ENCODE assay signal across 4 cellular contexts in the genomic region with DNA sequence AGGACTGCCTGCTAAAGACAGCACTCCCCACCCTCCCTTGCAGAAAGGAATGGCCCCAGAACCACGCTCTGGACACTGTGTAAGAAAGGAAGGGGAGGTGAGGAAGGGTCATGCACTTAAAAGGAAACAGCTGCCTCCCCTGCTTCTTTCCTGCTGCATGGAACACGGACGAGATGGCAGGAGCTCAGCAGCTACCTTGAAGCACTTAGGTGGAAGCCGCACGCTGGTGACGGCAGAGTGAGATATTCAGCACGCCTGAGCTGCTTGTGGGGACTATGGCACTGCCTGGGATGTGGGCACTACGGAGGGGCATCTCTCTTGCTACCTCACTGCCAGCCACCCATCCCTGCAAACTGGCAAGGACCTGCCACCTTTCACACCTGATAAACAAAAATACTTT.
TF ChIP-seq lines count a peak whose summit lies in the region.

No MANE protein-coding gene starts in this region.

TF ChIP-seq in SK-N-SH, 30 proteins besides CTCF, POLR2A, EP300 and RAD21:
- TF ChIP-seq GATA2 (CRISPR knock-in tag; IDR thresholded peaks at IDR 0.05) (no peak), RXRA (IDR thresholded peaks at IDR 0.05; ENCODE audit: borderline replicate concordance, low read depth) (no peak), RCOR1 (IDR thresholded peaks at IDR 0.05; ENCODE audit: low read length) (no peak), NRF1 (IDR thresholded peaks at IDR 0.05; ENCODE audit: low read depth, low read length) (no peak), FOXJ3 (CRISPR knock-in tag; IDR thresholded peaks at IDR 0.05) (no peak), POLR2AphosphoS5 (IDR thresholded peaks at IDR 0.05; ENCODE audit: low read depth, low read length) (no peak)
- TF ChIP-seq, protein P1, sequence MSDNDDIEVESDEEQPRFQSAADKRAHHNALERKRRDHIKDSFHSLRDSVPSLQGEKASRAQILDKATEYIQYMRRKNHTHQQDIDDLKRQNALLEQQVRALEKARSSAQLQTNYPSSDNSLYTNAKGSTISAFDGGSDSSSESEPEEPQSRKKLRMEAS (IDR thresholded peaks at IDR 0.05; ENCODE audit: low read depth) = no peak
- TF ChIP-seq, protein P2, sequence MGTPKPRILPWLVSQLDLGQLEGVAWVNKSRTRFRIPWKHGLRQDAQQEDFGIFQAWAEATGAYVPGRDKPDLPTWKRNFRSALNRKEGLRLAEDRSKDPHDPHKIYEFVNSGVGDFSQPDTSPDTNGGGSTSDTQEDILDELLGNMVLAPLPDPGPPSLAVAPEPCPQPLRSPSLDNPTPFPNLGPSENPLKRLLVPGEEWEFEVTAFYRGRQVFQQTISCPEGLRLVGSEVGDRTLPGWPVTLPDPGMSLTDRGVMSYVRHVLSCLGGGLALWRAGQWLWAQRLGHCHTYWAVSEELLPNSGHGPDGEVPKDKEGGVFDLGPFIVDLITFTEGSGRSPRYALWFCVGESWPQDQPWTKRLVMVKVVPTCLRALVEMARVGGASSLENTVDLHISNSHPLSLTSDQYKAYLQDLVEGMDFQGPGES (IDR thresholded peaks at IDR 0.05; ENCODE audit: low read depth, low read length) = no peak
- TF ChIP-seq, protein P3, sequence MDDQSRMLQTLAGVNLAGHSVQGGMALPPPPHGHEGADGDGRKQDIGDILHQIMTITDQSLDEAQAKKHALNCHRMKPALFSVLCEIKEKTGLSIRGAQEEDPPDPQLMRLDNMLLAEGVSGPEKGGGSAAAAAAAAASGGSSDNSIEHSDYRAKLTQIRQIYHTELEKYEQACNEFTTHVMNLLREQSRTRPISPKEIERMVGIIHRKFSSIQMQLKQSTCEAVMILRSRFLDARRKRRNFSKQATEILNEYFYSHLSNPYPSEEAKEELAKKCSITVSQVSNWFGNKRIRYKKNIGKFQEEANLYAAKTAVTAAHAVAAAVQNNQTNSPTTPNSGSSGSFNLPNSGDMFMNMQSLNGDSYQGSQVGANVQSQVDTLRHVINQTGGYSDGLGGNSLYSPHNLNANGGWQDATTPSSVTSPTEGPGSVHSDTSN (IDR thresholded peaks at IDR 0.05) = no peak

TF ChIP-seq in SK-N-SH treated with all-trans-retinoic acid at 6 μM for 48 hours, 23 proteins besides CTCF, POLR2A, EP300 and RAD21 (continues in another document):
- no peak for TF ChIP-seq ISL1 (CRISPR knock-in tag; IDR thresholded peaks at IDR 0.05)
- no peak for TF ChIP-seq GLIS3 (CRISPR knock-in tag; IDR thresholded peaks at IDR 0.05)
- TF ChIP-seq, protein P4, sequence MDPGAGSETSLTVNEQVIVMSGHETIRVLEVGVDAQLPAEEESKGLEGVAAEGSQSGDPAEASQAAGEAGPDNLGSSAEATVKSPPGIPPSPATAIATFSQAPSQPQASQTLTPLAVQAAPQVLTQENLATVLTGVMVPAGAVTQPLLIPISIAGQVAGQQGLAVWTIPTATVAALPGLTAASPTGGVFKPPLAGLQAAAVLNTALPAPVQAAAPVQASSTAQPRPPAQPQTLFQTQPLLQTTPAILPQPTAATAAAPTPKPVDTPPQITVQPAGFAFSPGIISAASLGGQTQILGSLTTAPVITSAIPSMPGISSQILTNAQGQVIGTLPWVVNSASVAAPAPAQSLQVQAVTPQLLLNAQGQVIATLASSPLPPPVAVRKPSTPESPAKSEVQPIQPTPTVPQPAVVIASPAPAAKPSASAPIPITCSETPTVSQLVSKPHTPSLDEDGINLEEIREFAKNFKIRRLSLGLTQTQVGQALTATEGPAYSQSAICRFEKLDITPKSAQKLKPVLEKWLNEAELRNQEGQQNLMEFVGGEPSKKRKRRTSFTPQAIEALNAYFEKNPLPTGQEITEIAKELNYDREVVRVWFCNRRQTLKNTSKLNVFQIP (CRISPR knock-in tag; IDR thresholded peaks at IDR 0.05; ENCODE audit: borderline replicate concordance, low read depth) = no peak
- no peak for TF ChIP-seq ZC3H10 (CRISPR knock-in tag; IDR thresholded peaks at IDR 0.05)
- no peak for TF ChIP-seq ZFP30 (CRISPR knock-in tag; IDR thresholded peaks at IDR 0.05)
- TF ChIP-seq, protein P5, sequence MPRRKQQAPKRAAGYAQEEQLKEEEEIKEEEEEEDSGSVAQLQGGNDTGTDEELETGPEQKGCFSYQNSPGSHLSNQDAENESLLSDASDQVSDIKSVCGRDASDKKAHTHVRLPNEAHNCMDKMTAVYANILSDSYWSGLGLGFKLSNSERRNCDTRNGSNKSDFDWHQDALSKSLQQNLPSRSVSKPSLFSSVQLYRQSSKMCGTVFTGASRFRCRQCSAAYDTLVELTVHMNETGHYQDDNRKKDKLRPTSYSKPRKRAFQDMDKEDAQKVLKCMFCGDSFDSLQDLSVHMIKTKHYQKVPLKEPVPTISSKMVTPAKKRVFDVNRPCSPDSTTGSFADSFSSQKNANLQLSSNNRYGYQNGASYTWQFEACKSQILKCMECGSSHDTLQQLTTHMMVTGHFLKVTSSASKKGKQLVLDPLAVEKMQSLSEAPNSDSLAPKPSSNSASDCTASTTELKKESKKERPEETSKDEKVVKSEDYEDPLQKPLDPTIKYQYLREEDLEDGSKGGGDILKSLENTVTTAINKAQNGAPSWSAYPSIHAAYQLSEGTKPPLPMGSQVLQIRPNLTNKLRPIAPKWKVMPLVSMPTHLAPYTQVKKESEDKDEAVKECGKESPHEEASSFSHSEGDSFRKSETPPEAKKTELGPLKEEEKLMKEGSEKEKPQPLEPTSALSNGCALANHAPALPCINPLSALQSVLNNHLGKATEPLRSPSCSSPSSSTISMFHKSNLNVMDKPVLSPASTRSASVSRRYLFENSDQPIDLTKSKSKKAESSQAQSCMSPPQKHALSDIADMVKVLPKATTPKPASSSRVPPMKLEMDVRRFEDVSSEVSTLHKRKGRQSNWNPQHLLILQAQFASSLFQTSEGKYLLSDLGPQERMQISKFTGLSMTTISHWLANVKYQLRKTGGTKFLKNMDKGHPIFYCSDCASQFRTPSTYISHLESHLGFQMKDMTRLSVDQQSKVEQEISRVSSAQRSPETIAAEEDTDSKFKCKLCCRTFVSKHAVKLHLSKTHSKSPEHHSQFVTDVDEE (CRISPR knock-in tag; IDR thresholded peaks at IDR 0.05) = no peak
- TF ChIP-seq PPARA (CRISPR knock-in tag; IDR thresholded peaks at IDR 0.05; ENCODE audit: borderline replicate concordance) = no peak

TF ChIP-seq in H1, 55 proteins besides CTCF, POLR2A, EP300 and RAD21:
- TF ChIP-seq PHF8 (conservative IDR thresholded peaks at IDR 0.05; ENCODE audit: low read depth, low read length) = no peak
- TF ChIP-seq, protein P6, sequence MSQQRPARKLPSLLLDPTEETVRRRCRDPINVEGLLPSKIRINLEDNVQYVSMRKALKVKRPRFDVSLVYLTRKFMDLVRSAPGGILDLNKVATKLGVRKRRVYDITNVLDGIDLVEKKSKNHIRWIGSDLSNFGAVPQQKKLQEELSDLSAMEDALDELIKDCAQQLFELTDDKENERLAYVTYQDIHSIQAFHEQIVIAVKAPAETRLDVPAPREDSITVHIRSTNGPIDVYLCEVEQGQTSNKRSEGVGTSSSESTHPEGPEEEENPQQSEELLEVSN (IDR thresholded peaks at IDR 0.05) = no peak
- no peak for TF ChIP-seq BCL11A (IDR thresholded peaks at IDR 0.05; ENCODE audit: low read depth in 2 of 2, low read length in 2 of 2)
- TF ChIP-seq SIRT6 (IDR thresholded peaks at IDR 0.05; ENCODE audit: low read length) = no peak
- TF ChIP-seq, protein P7, sequence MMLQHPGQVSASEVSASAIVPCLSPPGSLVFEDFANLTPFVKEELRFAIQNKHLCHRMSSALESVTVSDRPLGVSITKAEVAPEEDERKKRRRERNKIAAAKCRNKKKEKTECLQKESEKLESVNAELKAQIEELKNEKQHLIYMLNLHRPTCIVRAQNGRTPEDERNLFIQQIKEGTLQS (IDR thresholded peaks at IDR 0.05; ENCODE audit: insufficient read depth, low read depth, low read length) = no peak
- TF ChIP-seq CBX5 (IDR thresholded peaks at IDR 0.05; ENCODE audit: low read depth, low read length) = no peak
- TF ChIP-seq BRCA1 (IDR thresholded peaks at IDR 0.05; ENCODE audit: low read depth, low read length) = no peak
- peak; percentile 86; the same call in 1 of the 2 replicates for TF ChIP-seq KDM1A (IDR thresholded peaks at IDR 0.05; ENCODE audit: borderline replicate concordance, low read length)

TF ChIP-seq in neural cell, 6 proteins besides CTCF, POLR2A, EP300 and RAD21:
- TF ChIP-seq, protein P8, sequence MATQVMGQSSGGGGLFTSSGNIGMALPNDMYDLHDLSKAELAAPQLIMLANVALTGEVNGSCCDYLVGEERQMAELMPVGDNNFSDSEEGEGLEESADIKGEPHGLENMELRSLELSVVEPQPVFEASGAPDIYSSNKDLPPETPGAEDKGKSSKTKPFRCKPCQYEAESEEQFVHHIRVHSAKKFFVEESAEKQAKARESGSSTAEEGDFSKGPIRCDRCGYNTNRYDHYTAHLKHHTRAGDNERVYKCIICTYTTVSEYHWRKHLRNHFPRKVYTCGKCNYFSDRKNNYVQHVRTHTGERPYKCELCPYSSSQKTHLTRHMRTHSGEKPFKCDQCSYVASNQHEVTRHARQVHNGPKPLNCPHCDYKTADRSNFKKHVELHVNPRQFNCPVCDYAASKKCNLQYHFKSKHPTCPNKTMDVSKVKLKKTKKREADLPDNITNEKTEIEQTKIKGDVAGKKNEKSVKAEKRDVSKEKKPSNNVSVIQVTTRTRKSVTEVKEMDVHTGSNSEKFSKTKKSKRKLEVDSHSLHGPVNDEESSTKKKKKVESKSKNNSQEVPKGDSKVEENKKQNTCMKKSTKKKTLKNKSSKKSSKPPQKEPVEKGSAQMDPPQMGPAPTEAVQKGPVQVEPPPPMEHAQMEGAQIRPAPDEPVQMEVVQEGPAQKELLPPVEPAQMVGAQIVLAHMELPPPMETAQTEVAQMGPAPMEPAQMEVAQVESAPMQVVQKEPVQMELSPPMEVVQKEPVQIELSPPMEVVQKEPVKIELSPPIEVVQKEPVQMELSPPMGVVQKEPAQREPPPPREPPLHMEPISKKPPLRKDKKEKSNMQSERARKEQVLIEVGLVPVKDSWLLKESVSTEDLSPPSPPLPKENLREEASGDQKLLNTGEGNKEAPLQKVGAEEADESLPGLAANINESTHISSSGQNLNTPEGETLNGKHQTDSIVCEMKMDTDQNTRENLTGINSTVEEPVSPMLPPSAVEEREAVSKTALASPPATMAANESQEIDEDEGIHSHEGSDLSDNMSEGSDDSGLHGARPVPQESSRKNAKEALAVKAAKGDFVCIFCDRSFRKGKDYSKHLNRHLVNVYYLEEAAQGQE (IDR thresholded peaks at IDR 0.05; ENCODE audit: borderline replicate concordance) = no peak
- TF ChIP-seq POLR2AphosphoS5 (IDR thresholded peaks at IDR 0.05) (no peak), SMC3 (conservative IDR thresholded peaks at IDR 0.05; ENCODE audit: poor library complexity) (no peak), TAF1 (IDR thresholded peaks at IDR 0.05; ENCODE audit: low read depth) (no peak), MXI1 (conservative IDR thresholded peaks at IDR 0.05; ENCODE audit: poor library complexity, severe bottlenecking) (no peak), EZH2 (IDR thresholded peaks at IDR 0.05; ENCODE audit: borderline replicate concordance, insufficient read depth, low read length, poor library complexity, severe bottlenecking) (no peak)
